Comparison of ENCODE assay signal across 29 cellular contexts in the genomic region with DNA sequence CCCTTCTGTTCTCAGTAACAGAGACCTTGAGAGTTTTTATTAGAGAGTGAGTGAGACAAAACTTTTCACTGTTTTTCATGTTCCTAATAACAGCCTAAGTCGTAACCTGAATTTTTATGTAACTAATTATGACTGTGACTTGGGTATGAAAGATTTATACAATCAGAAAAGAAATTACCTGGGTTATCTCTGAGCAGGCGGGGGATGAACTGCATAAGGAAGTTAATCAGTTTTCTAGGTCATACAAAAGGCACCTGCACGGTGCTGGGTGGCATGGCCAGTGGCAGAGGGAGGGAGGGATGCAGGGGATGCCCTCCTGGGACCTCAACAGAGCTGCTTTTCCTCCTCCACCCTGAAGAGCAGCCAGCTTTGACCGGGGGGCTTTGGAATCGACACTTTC.
"Had no signal": no experiment of that assay in that cellular context is flagged by ENCODE, and none has a peak within 500 bp of the region (broad histone marks: within the 10 kb centered on the region; RNA-seq: fewer than 3 reads in every experiment).

No MANE protein-coding gene starts in this region.

- H3K27me3 ChIP-seq: adrenal gland, cardiac muscle cell had no signal

- H3K9me3 ChIP-seq: adrenal gland had no signal

- H3K36me3 ChIP-seq: adrenal gland, cardiac muscle cell had no signal

- ATAC-seq: activated CD8-positive, alpha-beta T cell treated with anti-CD3 and anti-CD28 coated beads for 36 hours; activated naive CD4-positive, alpha-beta T cell treated with anti-CD3 and anti-CD28 coated beads, Interleukin-2, amount 50 U/mL, for 72 hours; activated T-cell treated with anti-CD3 and anti-CD28 coated beads, Interleukin-2, amount 50 U/mL, for 4 hours; activated T-cell treated with anti-CD3 and anti-CD28 coated beads, Interleukin-2, amount 50 U/mL, for 72 hours; activated T-helper 17 cell treated with anti-CD3 and anti-CD28 coated beads, Interleukin-2, amount 50 U/mL, for 72 hours had no signal

- DNase-seq: activated B cell treated with CpG ODN at 0.5 μM for 24 hours; activated CD4-positive, alpha-beta memory T cell treated with anti-CD3 and anti-CD28 coated beads for 36 hours; activated CD4-positive, alpha-beta T cell treated with anti-CD3 and anti-CD28 coated beads for 4 hours; activated CD4-positive, alpha-beta T cell treated with anti-CD3 and anti-CD28 coated beads, Interleukin-2, amount 10 ng/mL, durations not matched to agents 24 days and 14 days; activated CD4-positive, alpha-beta T cell treated with anti-CD3 and anti-CD28 coated beads, Interleukin-2, amount 50 U/mL, for 1 hour; activated CD4-positive, alpha-beta T cell treated with anti-CD3 and anti-CD28 coated beads, Interleukin-2, amount 50 U/mL, for 4 hours; activated CD4-positive, CD25-positive, alpha-beta regulatory T cell treated with anti-CD3 and anti-CD28 coated beads, Interleukin-2, amount 50 U/mL, for 72 hours; activated CD8-positive, alpha-beta memory T cell treated with anti-CD3 and anti-CD28 coated beads, Interleukin-2, amount 50 U/mL, for 4 hours; activated CD8-positive, alpha-beta T cell treated with anti-CD3 and anti-CD28 coated beads for 36 hours; activated effector memory CD4-positive, alpha-beta T cell treated with anti-CD3 and anti-CD28 coated beads, Interleukin-2, amount 50 U/mL, for 16 hours; activated gamma-delta T cell treated with Interleukin-2 at 50 U/mL for 16 hours; activated naive CD4-positive, alpha-beta T cell; activated naive CD4-positive, alpha-beta T cell treated with anti-CD3 and anti-CD28 coated beads for 36 hours; activated naive CD4-positive, alpha-beta T cell treated with anti-CD3 and anti-CD28 coated beads, Interleukin-2, amount 50 U/mL, for 16 hours; activated naive CD8-positive, alpha-beta T cell treated with anti-CD3 and anti-CD28 coated beads for 36 hours; activated T-cell treated with anti-CD3 and anti-CD28 coated beads for 4 hours; activated T-cell treated with anti-CD3 and anti-CD28 coated beads, Interleukin-2, amount 50 U/mL, for 1 hour; activated T-cell treated with anti-CD3 and anti-CD28 coated beads, Interleukin-2, amount 50 U/mL, for 4 hours; activated T-cell treated with anti-CD3 and anti-CD28 coated beads, Interleukin-2, amount 50 U/mL, for 72 hours; adrenal gland; amniotic stem cell; aorta; central memory CD4-positive, alpha-beta T cell; T-helper 2 cell; T-helper 9 cell had no signal

- H3K27ac ChIP-seq: adrenal gland, cardiac muscle cell, VCaP had no signal

- H3K4me3 ChIP-seq: adrenal gland, cardiac muscle cell had no signal

- H3K4me1 ChIP-seq: adrenal gland had no signal
